Comparison of ENCODE assay signal across 1 cellular context in the genomic region with DNA sequence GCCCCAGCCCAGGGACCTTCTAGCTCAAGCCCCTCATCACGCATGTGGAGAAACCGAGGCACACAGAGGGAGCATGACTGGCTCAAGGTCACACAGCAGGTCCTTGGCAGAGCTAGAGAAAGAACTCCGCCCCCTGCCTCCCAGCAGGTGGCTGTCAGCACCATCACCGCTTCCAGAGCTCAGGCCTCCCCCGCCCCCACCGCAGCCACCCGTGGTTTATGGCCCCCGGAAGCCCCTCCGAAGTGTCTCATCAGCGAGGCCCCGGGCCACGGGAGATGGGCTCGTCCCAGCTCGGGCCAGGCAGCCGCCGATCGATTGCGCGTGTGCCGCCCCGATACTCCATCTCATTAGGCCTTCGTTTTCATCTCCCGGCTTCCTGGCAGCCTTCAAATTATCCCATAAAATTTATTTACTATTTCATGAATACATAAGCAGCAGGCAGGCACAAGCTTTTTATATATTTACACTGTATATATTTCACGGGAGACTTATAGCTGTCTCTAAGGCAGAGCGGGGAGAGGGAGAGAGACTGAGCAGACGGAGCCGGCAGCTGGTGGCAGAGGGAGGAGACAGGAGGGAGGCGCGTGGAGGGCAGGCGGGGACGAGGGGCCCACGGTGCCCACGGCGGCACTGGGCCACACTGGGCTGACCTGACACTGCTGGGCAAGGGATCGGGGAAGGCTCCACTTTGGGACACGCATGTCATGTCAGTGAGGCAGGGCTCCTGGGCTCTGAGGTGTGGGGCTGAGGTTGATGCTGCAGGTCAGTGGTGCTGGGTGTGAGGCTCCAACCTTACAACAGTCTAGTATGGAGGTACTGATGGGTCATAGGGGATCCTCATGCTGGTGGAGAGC.
TF ChIP-seq lines count a peak whose summit lies in the region.

No MANE protein-coding gene starts in this region.

TF ChIP-seq in SK-N-SH, 30 proteins besides CTCF, POLR2A, EP300 and RAD21 (continued from another document):
- TF ChIP-seq, protein P1, sequence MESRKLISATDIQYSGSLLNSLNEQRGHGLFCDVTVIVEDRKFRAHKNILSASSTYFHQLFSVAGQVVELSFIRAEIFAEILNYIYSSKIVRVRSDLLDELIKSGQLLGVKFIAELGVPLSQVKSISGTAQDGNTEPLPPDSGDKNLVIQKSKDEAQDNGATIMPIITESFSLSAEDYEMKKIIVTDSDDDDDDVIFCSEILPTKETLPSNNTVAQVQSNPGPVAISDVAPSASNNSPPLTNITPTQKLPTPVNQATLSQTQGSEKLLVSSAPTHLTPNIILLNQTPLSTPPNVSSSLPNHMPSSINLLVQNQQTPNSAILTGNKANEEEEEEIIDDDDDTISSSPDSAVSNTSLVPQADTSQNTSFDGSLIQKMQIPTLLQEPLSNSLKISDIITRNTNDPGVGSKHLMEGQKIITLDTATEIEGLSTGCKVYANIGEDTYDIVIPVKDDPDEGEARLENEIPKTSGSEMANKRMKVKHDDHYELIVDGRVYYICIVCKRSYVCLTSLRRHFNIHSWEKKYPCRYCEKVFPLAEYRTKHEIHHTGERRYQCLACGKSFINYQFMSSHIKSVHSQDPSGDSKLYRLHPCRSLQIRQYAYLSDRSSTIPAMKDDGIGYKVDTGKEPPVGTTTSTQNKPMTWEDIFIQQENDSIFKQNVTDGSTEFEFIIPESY (IDR thresholded peaks at IDR 0.05; ENCODE audit: borderline replicate concordance, low read depth): no peak
- TF ChIP-seq NFIC (IDR thresholded peaks at IDR 0.05; ENCODE audit: borderline replicate concordance) (no peak), JUND (IDR thresholded peaks at IDR 0.05) (no peak)
- TF ChIP-seq, protein P2, sequence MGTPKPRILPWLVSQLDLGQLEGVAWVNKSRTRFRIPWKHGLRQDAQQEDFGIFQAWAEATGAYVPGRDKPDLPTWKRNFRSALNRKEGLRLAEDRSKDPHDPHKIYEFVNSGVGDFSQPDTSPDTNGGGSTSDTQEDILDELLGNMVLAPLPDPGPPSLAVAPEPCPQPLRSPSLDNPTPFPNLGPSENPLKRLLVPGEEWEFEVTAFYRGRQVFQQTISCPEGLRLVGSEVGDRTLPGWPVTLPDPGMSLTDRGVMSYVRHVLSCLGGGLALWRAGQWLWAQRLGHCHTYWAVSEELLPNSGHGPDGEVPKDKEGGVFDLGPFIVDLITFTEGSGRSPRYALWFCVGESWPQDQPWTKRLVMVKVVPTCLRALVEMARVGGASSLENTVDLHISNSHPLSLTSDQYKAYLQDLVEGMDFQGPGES (IDR thresholded peaks at IDR 0.05; ENCODE audit: low read depth, low read length): no peak
- TF ChIP-seq, protein P3, sequence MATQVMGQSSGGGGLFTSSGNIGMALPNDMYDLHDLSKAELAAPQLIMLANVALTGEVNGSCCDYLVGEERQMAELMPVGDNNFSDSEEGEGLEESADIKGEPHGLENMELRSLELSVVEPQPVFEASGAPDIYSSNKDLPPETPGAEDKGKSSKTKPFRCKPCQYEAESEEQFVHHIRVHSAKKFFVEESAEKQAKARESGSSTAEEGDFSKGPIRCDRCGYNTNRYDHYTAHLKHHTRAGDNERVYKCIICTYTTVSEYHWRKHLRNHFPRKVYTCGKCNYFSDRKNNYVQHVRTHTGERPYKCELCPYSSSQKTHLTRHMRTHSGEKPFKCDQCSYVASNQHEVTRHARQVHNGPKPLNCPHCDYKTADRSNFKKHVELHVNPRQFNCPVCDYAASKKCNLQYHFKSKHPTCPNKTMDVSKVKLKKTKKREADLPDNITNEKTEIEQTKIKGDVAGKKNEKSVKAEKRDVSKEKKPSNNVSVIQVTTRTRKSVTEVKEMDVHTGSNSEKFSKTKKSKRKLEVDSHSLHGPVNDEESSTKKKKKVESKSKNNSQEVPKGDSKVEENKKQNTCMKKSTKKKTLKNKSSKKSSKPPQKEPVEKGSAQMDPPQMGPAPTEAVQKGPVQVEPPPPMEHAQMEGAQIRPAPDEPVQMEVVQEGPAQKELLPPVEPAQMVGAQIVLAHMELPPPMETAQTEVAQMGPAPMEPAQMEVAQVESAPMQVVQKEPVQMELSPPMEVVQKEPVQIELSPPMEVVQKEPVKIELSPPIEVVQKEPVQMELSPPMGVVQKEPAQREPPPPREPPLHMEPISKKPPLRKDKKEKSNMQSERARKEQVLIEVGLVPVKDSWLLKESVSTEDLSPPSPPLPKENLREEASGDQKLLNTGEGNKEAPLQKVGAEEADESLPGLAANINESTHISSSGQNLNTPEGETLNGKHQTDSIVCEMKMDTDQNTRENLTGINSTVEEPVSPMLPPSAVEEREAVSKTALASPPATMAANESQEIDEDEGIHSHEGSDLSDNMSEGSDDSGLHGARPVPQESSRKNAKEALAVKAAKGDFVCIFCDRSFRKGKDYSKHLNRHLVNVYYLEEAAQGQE (IDR thresholded peaks at IDR 0.05; ENCODE audit: low read depth, low read length): no peak
- TF ChIP-seq, protein P4, sequence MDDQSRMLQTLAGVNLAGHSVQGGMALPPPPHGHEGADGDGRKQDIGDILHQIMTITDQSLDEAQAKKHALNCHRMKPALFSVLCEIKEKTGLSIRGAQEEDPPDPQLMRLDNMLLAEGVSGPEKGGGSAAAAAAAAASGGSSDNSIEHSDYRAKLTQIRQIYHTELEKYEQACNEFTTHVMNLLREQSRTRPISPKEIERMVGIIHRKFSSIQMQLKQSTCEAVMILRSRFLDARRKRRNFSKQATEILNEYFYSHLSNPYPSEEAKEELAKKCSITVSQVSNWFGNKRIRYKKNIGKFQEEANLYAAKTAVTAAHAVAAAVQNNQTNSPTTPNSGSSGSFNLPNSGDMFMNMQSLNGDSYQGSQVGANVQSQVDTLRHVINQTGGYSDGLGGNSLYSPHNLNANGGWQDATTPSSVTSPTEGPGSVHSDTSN (IDR thresholded peaks at IDR 0.05): no peak
